ENCODE assay signal across 8 cellular contexts in the genomic region with DNA sequence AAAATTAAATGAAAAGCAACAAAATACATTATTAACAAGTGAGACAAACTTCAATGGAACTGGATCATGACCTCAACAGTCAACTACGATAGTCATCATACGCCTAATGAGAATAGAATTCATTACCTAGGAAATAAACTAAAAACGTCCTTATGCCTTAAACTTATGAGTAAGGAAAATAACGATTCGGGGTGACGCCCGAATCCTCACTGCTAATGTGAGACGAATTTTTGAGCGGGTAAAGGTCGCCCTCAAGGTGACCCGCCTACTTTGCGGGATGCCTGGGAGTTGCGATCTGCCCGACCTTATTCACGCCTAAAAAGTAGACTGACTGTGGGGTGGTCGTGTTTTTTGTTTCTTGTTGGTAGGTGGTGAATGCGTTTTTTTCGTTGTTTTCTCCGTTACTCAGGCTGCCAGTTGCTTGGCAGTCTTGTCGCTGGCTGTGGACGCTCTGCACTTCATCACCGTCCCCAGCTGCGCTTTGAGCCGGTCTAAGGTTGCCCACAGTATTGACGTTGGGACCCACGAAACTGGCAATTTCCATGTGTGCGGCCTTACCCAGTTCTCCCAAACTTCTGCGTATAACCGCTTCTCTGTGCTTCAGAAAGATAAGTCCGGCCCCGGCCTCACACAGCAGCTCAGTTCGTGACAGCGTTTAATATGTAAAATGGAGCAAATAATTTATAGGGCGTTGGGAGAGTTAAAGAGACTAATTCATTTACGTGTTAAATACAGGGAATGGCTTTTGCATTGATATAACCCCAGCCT. TPM values are rescaled to one million over a fixed set of nuclear protein-coding genes. Genes with fewer than 3 reads are reported as not detected.
A peak's percentile ranks its signal among the peaks of the same experiment; 100 is the strongest.
DNase-seq lines count a peak whose midpoint lies in the region; ATAC-seq and TF ChIP-seq lines count a peak whose summit lies in the region.

No MANE protein-coding gene starts in this region.

- H3K18ac ChIP-seq in trophoblast cell (ENCODE audit: low read length), result no peak overlapping the region

- H3K79me2 ChIP-seq in trophoblast cell (ENCODE audit: control insufficient read depth, insufficient read depth, low read length, poor library complexity), result peaks cover 19% of the 10 kb centered on the region

- peaks cover 8 to 14% of the 10 kb centered on the region in 2 experiments for H3K4me1 ChIP-seq in trophoblast cell (ENCODE audit: control insufficient read depth in 1 of 2, insufficient read depth in 2 of 2, low read length in 2 of 2)

- POLR2A ChIA-PET in GM10248 (lab: Yijun Ruan, JAX), result interaction anchor here (0.5 to 2.4 kb wide), 17 partner anchors 8 to 756 kb away, joined by 3 to 17 read pairs (median 3); a partner anchor contains a TSS

- no CpG with 5 or more reads among the region's 35 CpGs for WGBS in trophoblast cell (ENCODE audit: extremely low coverage, insufficient coverage, insufficient read length)

- intact Hi-C loops in Right ventricle myocardium superior (cut with DNase I), result no loop called here

- peaks cover 8% of the 10 kb centered on the region for H3K79me1 ChIP-seq in trophoblast cell (ENCODE audit: low read length)

- no peak overlapping the region for H2AK5ac ChIP-seq in trophoblast cell (ENCODE audit: low read length)

- peak overlapping the region; percentile 42 for H3K4me2 ChIP-seq in trophoblast cell (ENCODE audit: low read length)

- CTCF ChIA-PET in GM10248 (lab: Yijun Ruan, JAX), result interaction anchor here (1.3 to 1.8 kb wide), 5 partner anchors 17 to 475 kb away, joined by 3 to 6 read pairs (median 3); no protein-coding TSS in a partner anchor

- H3K9ac ChIP-seq in trophoblast cell (ENCODE audit: low read length), result no peak overlapping the region

- peaks cover 16 to 22% of the 10 kb centered on the region in 2 experiments for H3K36me3 ChIP-seq in trophoblast cell (ENCODE audit: control insufficient read depth in 1 of 2, insufficient read depth in 2 of 2, low read length in 2 of 2)

- peak overlapping the region; percentile 0 for H4K8ac ChIP-seq in trophoblast cell (ENCODE audit: low read depth, low read length)

- no peak overlapping the region for H3K14ac ChIP-seq in trophoblast cell (ENCODE audit: low read length)

- H3K27ac Mint-ChIP-seq in type B pancreatic cell, result peak overlapping the region; percentile 100

- peaks cover 27% of the 10 kb centered on the region for H3K4me1 Mint-ChIP-seq in type B pancreatic cell (ENCODE audit: unreplicated experiment)

- peak overlapping the region; percentile 98 for H3K27ac ChIP-seq in trophoblast cell (ENCODE audit: low read depth, low read length)

- peak overlapping the region; percentile 96 for H3K4me3 Mint-ChIP-seq in type B pancreatic cell

- no peaks in the 10 kb centered on the region for H3K27me3 ChIP-seq in trophoblast cell (ENCODE audit: insufficient read depth, low read length)

- TF ChIP-seq CTCF in GM10248 (IDR thresholded peaks at IDR 0.05; ENCODE audit: control extremely low read depth, extremely low read depth, low read depth, missing control alignments), result no peak
- TF ChIP-seq CTCF in type B pancreatic cell (conservative IDR thresholded peaks at IDR 0.05), result no peak

- no peaks in the 10 kb centered on the region for H3K27me3 Mint-ChIP-seq in type B pancreatic cell

- no peaks in the 10 kb centered on the region for H3K9me3 Mint-ChIP-seq in type B pancreatic cell

- DNase-seq in GM10248 (ENCODE audit: extremely low spot score) (peak; percentile 84), NCI-H1048 (lab: John Stamatoyannopoulos, UW) (peak; percentile 91), Right ventricle myocardium superior (peak; percentile 88), trophoblast cell (peak; percentile 99), type B pancreatic cell (ENCODE audit: extremely low spot score, unreplicated experiment) (peak; percentile 87)
- peak; percentile 82 for DNase-seq in activated naive CD8-positive, alpha-beta T cell treated with anti-CD3 and anti-CD28 coated beads, Interleukin-2, amount 50 U/mL, for 16 hours (ENCODE audit: low read depth, low spot score)

- H2BK12ac ChIP-seq in trophoblast cell (ENCODE audit: low read length), result no peak overlapping the region

- peak overlapping the region; percentile 92 for H2BK5ac ChIP-seq in trophoblast cell (ENCODE audit: low read depth, low read length, poor library complexity)

- ATAC-seq in HG02571 (IDR thresholded peaks at IDR 0.05; ENCODE audit: unreplicated experiment), result peak; percentile 50
- ATAC-seq in SK-N-SH treated with all-trans-retinoic acid at 6 μM for 48 hours, result peak; percentile 87
- peak; percentile 73 for ATAC-seq in Right ventricle myocardium superior (ENCODE audit: poor library complexity)

- no peak overlapping the region for H3K4me3 ChIP-seq in trophoblast cell (ENCODE audit: low read depth, low read length)

- H3K23ac ChIP-seq in trophoblast cell (ENCODE audit: low read length), result no peak overlapping the region

- H2AFZ ChIP-seq in trophoblast cell (ENCODE audit: insufficient read depth, low read length, poor library complexity), result no peak overlapping the region

- H3K4ac ChIP-seq in trophoblast cell (ENCODE audit: low read depth, low read length), result no peak overlapping the region

- H2BK120ac ChIP-seq in trophoblast cell (ENCODE audit: insufficient read depth, low read length, poor library complexity), result no peak overlapping the region

- H4K91ac ChIP-seq in trophoblast cell (ENCODE audit: low read depth, low read length), result no peak overlapping the region

- no peaks in the 10 kb centered on the region for H3K9me3 ChIP-seq in trophoblast cell (ENCODE audit: insufficient read depth, low read depth, low read length)

- H3K36me3 Mint-ChIP-seq in type B pancreatic cell, result peaks cover 9% of the 10 kb centered on the region

- H4K12ac ChIP-seq in trophoblast cell (ENCODE audit: low read depth, low read length), result peak overlapping the region; percentile 13

TF ChIP-seq in SK-N-SH treated with all-trans-retinoic acid at 6 μM for 48 hours, 23 proteins besides CTCF, POLR2A, EP300 and RAD21 (continues in another document):
- 0 out of 2 replicates have a peak, but pooled peaks have one; percentile 7 for TF ChIP-seq ISL1 (CRISPR knock-in tag; IDR thresholded peaks at IDR 0.05)
- TF ChIP-seq, protein P1, sequence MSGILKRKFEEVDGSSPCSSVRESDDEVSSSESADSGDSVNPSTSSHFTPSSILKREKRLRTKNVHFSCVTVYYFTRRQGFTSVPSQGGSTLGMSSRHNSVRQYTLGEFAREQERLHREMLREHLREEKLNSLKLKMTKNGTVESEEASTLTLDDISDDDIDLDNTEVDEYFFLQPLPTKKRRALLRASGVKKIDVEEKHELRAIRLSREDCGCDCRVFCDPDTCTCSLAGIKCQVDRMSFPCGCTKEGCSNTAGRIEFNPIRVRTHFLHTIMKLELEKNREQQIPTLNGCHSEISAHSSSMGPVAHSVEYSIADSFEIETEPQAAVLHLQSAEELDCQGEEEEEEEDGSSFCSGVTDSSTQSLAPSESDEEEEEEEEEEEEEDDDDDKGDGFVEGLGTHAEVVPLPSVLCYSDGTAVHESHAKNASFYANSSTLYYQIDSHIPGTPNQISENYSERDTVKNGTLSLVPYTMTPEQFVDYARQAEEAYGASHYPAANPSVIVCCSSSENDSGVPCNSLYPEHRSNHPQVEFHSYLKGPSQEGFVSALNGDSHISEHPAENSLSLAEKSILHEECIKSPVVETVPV (CRISPR knock-in tag; IDR thresholded peaks at IDR 0.05), result peak; percentile 97
- peak; percentile 45; the same call in 1 of the 2 replicates for TF ChIP-seq ZFP3 (CRISPR knock-in tag; IDR thresholded peaks at IDR 0.05)
- TF ChIP-seq ZNF70 (CRISPR knock-in tag; IDR thresholded peaks at IDR 0.05), result peak; percentile 48; the same call in 1 of the 2 replicates
- TF ChIP-seq ZNF565 (CRISPR knock-in tag; conservative IDR thresholded peaks at IDR 0.05; ENCODE audit: low read depth), result 0 out of 2 replicates have a peak, but pooled peaks have one; percentile 57
- TF ChIP-seq ESRRG (CRISPR knock-in tag; IDR thresholded peaks at IDR 0.05), result peak; percentile 99
- TF ChIP-seq ZC3H10 (CRISPR knock-in tag; IDR thresholded peaks at IDR 0.05), result peak; percentile 79
- peak; percentile 40; the same call in 1 of the 2 replicates for TF ChIP-seq SNAI2 (CRISPR knock-in tag; IDR thresholded peaks at IDR 0.05)
- TF ChIP-seq, protein P2, sequence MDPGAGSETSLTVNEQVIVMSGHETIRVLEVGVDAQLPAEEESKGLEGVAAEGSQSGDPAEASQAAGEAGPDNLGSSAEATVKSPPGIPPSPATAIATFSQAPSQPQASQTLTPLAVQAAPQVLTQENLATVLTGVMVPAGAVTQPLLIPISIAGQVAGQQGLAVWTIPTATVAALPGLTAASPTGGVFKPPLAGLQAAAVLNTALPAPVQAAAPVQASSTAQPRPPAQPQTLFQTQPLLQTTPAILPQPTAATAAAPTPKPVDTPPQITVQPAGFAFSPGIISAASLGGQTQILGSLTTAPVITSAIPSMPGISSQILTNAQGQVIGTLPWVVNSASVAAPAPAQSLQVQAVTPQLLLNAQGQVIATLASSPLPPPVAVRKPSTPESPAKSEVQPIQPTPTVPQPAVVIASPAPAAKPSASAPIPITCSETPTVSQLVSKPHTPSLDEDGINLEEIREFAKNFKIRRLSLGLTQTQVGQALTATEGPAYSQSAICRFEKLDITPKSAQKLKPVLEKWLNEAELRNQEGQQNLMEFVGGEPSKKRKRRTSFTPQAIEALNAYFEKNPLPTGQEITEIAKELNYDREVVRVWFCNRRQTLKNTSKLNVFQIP (CRISPR knock-in tag; IDR thresholded peaks at IDR 0.05; ENCODE audit: borderline replicate concordance, low read depth), result peak; percentile 84; the same call in 1 of the 2 replicates
- no peak for TF ChIP-seq CSDC2 (CRISPR knock-in tag; IDR thresholded peaks at IDR 0.05)
- peak; percentile 69 for TF ChIP-seq ZFP30 (CRISPR knock-in tag; IDR thresholded peaks at IDR 0.05)

RNA-seq across cellular contexts. Expression of a gene that starts 0.6 kb away (rescaled TPM):
- 32.1 TPM for total RNA-seq in Right ventricle myocardium superior
- 43.3 and 46.1 TPM in 2 replicates for polyA plus RNA-seq in trophoblast cell (2013)
- 75.6 and 86.9 TPM in 2 replicates for total RNA-seq in type B pancreatic cell (ENCODE audit: low replicate concordance)

RNA-seq across cellular contexts. Expression of a gene that starts 25.1 kb away (rescaled TPM):
- 0.38 TPM for total RNA-seq in Right ventricle myocardium superior
- polyA plus RNA-seq in trophoblast cell (2013), result not detected in 2 replicates
- total RNA-seq in type B pancreatic cell (ENCODE audit: low replicate concordance), result 0.86 and 1.1 TPM in 2 replicates

RNA-seq across cellular contexts. Expression of a gene that starts 33.9 kb away (rescaled TPM):
- total RNA-seq in Right ventricle myocardium superior (216 TPM), type B pancreatic cell (ENCODE audit: low replicate concordance) (89.3 and 102 TPM in 2 replicates)
- polyA plus RNA-seq in trophoblast cell (2013), result 155 and 156 TPM in 2 replicates
